1 cellular context compared by ENCODE assay signal in the genomic region with DNA sequence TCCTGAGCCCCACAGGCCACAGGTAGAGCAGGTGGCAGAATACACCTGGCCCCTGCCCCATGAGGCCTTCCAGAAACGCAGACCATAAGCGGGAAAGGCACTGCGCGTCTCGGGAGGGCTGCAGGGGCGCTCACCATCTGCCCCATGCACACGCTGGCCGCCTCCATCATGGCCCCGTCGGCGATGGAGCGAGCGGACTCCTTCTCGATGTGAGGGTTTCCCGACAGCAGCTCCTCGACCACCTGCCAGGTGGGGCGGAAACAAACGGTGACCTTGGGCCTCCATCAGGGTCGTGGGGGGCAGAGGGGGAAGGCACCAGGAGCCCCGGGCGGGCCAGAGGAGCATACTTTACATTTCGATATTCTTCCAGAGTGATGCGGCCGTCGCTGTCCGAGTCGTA.
TF ChIP-seq lines count a peak whose summit lies in the region.

No MANE protein-coding gene starts in this region.

TF ChIP-seq in HepG2, 621 proteins besides CTCF, POLR2A, EP300 and RAD21:
- TF ChIP-seq, protein P1, sequence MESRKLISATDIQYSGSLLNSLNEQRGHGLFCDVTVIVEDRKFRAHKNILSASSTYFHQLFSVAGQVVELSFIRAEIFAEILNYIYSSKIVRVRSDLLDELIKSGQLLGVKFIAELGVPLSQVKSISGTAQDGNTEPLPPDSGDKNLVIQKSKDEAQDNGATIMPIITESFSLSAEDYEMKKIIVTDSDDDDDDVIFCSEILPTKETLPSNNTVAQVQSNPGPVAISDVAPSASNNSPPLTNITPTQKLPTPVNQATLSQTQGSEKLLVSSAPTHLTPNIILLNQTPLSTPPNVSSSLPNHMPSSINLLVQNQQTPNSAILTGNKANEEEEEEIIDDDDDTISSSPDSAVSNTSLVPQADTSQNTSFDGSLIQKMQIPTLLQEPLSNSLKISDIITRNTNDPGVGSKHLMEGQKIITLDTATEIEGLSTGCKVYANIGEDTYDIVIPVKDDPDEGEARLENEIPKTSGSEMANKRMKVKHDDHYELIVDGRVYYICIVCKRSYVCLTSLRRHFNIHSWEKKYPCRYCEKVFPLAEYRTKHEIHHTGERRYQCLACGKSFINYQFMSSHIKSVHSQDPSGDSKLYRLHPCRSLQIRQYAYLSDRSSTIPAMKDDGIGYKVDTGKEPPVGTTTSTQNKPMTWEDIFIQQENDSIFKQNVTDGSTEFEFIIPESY (CRISPR knock-in tag; IDR thresholded peaks at IDR 0.05): peak; percentile 27; the same call in 1 of the 2 replicates
- TF ChIP-seq, protein P2, sequence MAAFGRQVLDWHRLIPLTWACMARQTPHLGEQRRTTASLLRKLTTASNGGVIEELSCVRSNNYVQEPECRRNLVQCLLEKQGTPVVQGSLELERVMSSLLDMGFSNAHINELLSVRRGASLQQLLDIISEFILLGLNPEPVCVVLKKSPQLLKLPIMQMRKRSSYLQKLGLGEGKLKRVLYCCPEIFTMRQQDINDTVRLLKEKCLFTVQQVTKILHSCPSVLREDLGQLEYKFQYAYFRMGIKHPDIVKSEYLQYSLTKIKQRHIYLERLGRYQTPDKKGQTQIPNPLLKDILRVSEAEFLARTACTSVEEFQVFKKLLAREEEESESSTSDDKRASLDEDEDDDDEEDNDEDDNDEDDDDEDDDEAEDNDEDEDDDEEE (CRISPR knock-in tag; IDR thresholded peaks at IDR 0.05): no peak
- TF ChIP-seq CREM (IDR thresholded peaks at IDR 0.05): no peak
- no peak for TF ChIP-seq CREM (CRISPR knock-in tag; IDR thresholded peaks at IDR 0.05)
- TF ChIP-seq TOPORS (CRISPR knock-in tag; IDR thresholded peaks at IDR 0.05): 0 out of 2 replicates have a peak, but pooled peaks have one; percentile 23
- 0 out of 4 replicates have a peak, but pooled peaks of 1 of the 2 experiments have one; percentile 1 for TF ChIP-seq NR2F1 (CRISPR knock-in tag; IDR thresholded peaks at IDR 0.05)
- TF ChIP-seq PRPF4 (IDR thresholded peaks at IDR 0.05; ENCODE audit: low read depth, low read length, poor library complexity, severe bottlenecking): peak; percentile 95
- TF ChIP-seq GABPB1 (CRISPR knock-in tag; IDR thresholded peaks at IDR 0.05): peak; percentile 38; the same call in 1 of the 2 replicates
- TF ChIP-seq ZNF335 (CRISPR knock-in tag; IDR thresholded peaks at IDR 0.05): no peak
- TF ChIP-seq TP53 (CRISPR knock-in tag; conservative IDR thresholded peaks at IDR 0.05): no peak
- TF ChIP-seq ZBTB38 (CRISPR knock-in tag; IDR thresholded peaks at IDR 0.05): peak; percentile 99
- peak; percentile 55 for TF ChIP-seq AGO2 (optimal IDR thresholded peaks at IDR 0.05; ENCODE audit: low read depth, low read length)
- 0 out of 2 replicates have a peak, but pooled peaks have one; percentile 4 for TF ChIP-seq MXD4 (CRISPR knock-in tag; IDR thresholded peaks at IDR 0.05)
